Comparison of ENCODE assay signal across 12 cellular contexts in the genomic region with DNA sequence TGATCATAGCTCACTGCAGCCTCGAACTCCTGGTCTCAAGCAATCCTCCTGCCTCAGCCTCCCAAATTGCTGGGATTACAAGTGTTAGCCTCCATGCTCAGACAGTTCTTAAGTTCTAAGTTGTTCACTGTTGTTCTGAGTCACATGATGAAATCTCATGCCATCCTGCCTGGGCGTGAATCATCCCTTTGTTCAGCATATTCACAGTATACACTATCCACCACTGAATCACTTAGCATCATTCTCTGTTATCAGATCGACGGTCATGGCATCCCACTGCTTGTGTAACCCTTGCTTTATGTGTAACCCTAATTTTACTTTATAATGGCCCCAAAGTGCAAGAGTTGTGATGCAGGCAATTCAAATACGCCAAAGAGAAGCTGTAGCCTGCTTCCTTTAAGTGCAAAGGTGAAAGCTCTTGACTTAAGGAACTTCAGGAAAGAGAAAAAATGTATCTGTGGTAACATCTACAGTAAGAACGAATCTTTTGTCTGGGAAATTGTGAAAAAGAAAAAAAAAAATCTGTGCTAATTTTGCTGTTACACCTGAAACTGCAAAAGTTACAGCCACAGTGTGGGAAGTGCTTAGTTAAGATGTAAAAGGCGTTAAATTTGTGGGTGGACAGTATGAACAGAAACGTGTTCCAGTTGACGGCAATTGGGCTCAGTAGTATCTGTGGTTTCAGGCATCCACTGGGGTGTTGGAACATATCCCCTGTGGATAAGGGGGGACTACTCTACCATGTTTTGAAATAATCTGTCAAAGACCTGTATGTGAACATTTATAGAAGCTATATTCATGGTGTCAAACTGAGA.
A peak's percentile ranks its signal among the peaks of the same experiment; 100 is the strongest.
DNase-seq lines count a peak whose midpoint lies in the region; ATAC-seq and TF ChIP-seq lines count a peak whose summit lies in the region.
"Had no signal": no experiment of that assay in that cellular context is flagged by ENCODE, and none has a peak within 500 bp of the region (broad histone marks: within the 10 kb centered on the region; RNA-seq: fewer than 3 reads in every experiment).

No MANE protein-coding gene starts in this region.

- H3K27me3 ChIP-seq in Panc1 (ENCODE audit: control insufficient read depth, insufficient read depth, low read length), result no peaks in the 10 kb centered on the region
- H3K27me3 ChIP-seq: pancreas had no signal

- peak overlapping the region; percentile 8; the same call in 1 of the 2 replicates for H3K27ac ChIP-seq in Panc1 (ENCODE audit: low read length)
- H3K27ac ChIP-seq: C4-2B, pancreas had no signal

- CTCF ChIA-PET in activated naive CD4-positive, alpha-beta T cell treated with anti-CD3 and anti-CD28 coated beads, Interleukin-2, amount 10 ng/mL, durations not matched to agents 7 days and 5 days (lab: Charles Lee), result interaction anchor here (1.0 kb wide), 1 partner anchor 20 kb away, joined by 3 read pairs; no protein-coding TSS in a partner anchor
- CTCF ChIA-PET in Panc1 (lab: Charles Lee), result no interaction called here

- no peak for DNase-seq in activated naive CD4-positive, alpha-beta T cell treated with anti-CD3 and anti-CD28 coated beads, Interleukin-2, amount 50 U/mL, for 72 hours (ENCODE audit: low spot score in 2 of 2)
- no peak for DNase-seq in activated naive CD4-positive, alpha-beta T cell treated with anti-CD3 and anti-CD28 coated beads, Interleukin-2, amount 10 ng/mL, durations not matched to agents 7 days and 5 days
- DNase-seq in Panc1 (ENCODE audit: low read depth, low spot score), result peak; percentile 80
- DNase-seq in epithelial cell of esophagus (ENCODE audit: low read depth), result peak; percentile 94
- DNase-seq in pulmonary artery endothelial cell (ENCODE audit: low read depth, low spot score), result peak; percentile 30
- DNase-seq in midbrain (lab: John Stamatoyannopoulos, UW), result no peak
- DNase-seq: activated CD4-positive, CD25-positive, alpha-beta regulatory T cell treated with anti-CD3 and anti-CD28 coated beads, Interleukin-2, amount 50 U/mL, for 72 hours; pancreas had no signal

- no peak for TF ChIP-seq CTCF in Panc1 (IDR thresholded peaks at IDR 0.05)
- no peak for TF ChIP-seq CTCF in epithelial cell of esophagus (IDR thresholded peaks at IDR 0.05; ENCODE audit: insufficient read depth, low read depth, low read length, missing control alignments)

- in situ Hi-C loops in Panc1 (cut with HindIII; ENCODE audit: low pct_unique_long_range_greater_than_20kb, low sequenced_read_pairs), result no loop called here

- no peaks in the 10 kb centered on the region for H3K4me1 Mint-ChIP-seq in activated naive CD4-positive, alpha-beta T cell treated with anti-CD3 and anti-CD28 coated beads, Interleukin-2, amount 10 ng/mL, durations not matched to agents 7 days and 5 days
- no peaks in the 10 kb centered on the region for H3K4me1 Mint-ChIP-seq in stimulated activated memory B cell treated with anti-CD40 and anti-IgM and Interleukin-4, amounts not matched to agents 10 μg/mL and 1 μg/mL and 100 μg/mL, for 72 hours

- intact Hi-C loops in Panc1 (cut with micrococcal nuclease; ENCODE audit: unreplicated experiment), result no loop called here

- ATAC-seq in activated naive CD4-positive, alpha-beta T cell treated with anti-CD3 and anti-CD28 coated beads, Interleukin-2, amount 50 U/mL, for 72 hours, result peak; percentile 44 to 58
- ATAC-seq in Panc1 (peak; percentile 87), HG03097 (IDR thresholded peaks at IDR 0.05; ENCODE audit: low FRiP score, unreplicated experiment) (no peak)
- ATAC-seq in stimulated activated memory B cell treated with anti-CD40 and anti-IgM and Interleukin-4, amounts not matched to agents 10 μg/mL and 1 μg/mL and 100 μg/mL, for 72 hours, result no peak
- ATAC-seq: pancreas had no signal

- peaks cover 17% of the 10 kb centered on the region for H3K27me3 Mint-ChIP-seq in activated naive CD4-positive, alpha-beta T cell treated with anti-CD3 and anti-CD28 coated beads, Interleukin-2, amount 10 ng/mL, durations not matched to agents 7 days and 5 days
- peaks cover 8% of the 10 kb centered on the region for H3K27me3 Mint-ChIP-seq in stimulated activated memory B cell treated with anti-CD40 and anti-IgM and Interleukin-4, amounts not matched to agents 10 μg/mL and 1 μg/mL and 100 μg/mL, for 72 hours
- H3K27me3 Mint-ChIP-seq: brain had no signal

- no peaks in the 10 kb centered on the region for H3K9me3 Mint-ChIP-seq in activated naive CD4-positive, alpha-beta T cell treated with anti-CD3 and anti-CD28 coated beads, Interleukin-2, amount 50 U/mL, for 72 hours
- no peaks in the 10 kb centered on the region for H3K9me3 Mint-ChIP-seq in activated naive CD4-positive, alpha-beta T cell treated with anti-CD3 and anti-CD28 coated beads, Interleukin-2, amount 10 ng/mL, durations not matched to agents 7 days and 5 days
- no peaks in the 10 kb centered on the region for H3K9me3 Mint-ChIP-seq in stimulated activated memory B cell treated with anti-CD40 and anti-IgM and Interleukin-4, amounts not matched to agents 10 μg/mL and 1 μg/mL and 100 μg/mL, for 72 hours
- H3K9me3 Mint-ChIP-seq: brain had no signal

- H3K36me3 Mint-ChIP-seq in activated naive CD4-positive, alpha-beta T cell treated with anti-CD3 and anti-CD28 coated beads, Interleukin-2, amount 50 U/mL, for 72 hours, result no peaks in the 10 kb centered on the region
- no peaks in the 10 kb centered on the region for H3K36me3 Mint-ChIP-seq in activated naive CD4-positive, alpha-beta T cell treated with anti-CD3 and anti-CD28 coated beads, Interleukin-2, amount 10 ng/mL, durations not matched to agents 7 days and 5 days
- H3K36me3 Mint-ChIP-seq in stimulated activated memory B cell treated with anti-CD40 and anti-IgM and Interleukin-4, amounts not matched to agents 10 μg/mL and 1 μg/mL and 100 μg/mL, for 72 hours, result no peaks in the 10 kb centered on the region

- no peak overlapping the region for H3K4me3 Mint-ChIP-seq in activated naive CD4-positive, alpha-beta T cell treated with anti-CD3 and anti-CD28 coated beads, Interleukin-2, amount 10 ng/mL, durations not matched to agents 7 days and 5 days
- H3K4me3 Mint-ChIP-seq in stimulated activated memory B cell treated with anti-CD40 and anti-IgM and Interleukin-4, amounts not matched to agents 10 μg/mL and 1 μg/mL and 100 μg/mL, for 72 hours, result no peak overlapping the region
- H3K4me3 Mint-ChIP-seq: brain had no signal

- no peaks in the 10 kb centered on the region for H3K9me3 ChIP-seq in Panc1 (ENCODE audit: control insufficient read depth, insufficient read depth, low read depth, low read length)

- no peak overlapping the region for H3K4me3 ChIP-seq in Panc1 (ENCODE audit: low read depth in 2 of 2, low read length in 2 of 2)
- H3K4me3 ChIP-seq in epithelial cell of esophagus (ENCODE audit: low read length), result no peak overlapping the region
- H3K4me3 ChIP-seq: pancreas had no signal

- H3K27ac Mint-ChIP-seq in activated naive CD4-positive, alpha-beta T cell treated with anti-CD3 and anti-CD28 coated beads, Interleukin-2, amount 50 U/mL, for 72 hours, result no peak overlapping the region
- no peak overlapping the region for H3K27ac Mint-ChIP-seq in activated naive CD4-positive, alpha-beta T cell treated with anti-CD3 and anti-CD28 coated beads, Interleukin-2, amount 10 ng/mL, durations not matched to agents 7 days and 5 days
- H3K27ac Mint-ChIP-seq in stimulated activated memory B cell treated with anti-CD40 and anti-IgM and Interleukin-4, amounts not matched to agents 10 μg/mL and 1 μg/mL and 100 μg/mL, for 72 hours, result no peak overlapping the region

- H3K4me1 ChIP-seq in Panc1 (ENCODE audit: control insufficient read depth, insufficient read depth, low read length), result no peaks in the 10 kb centered on the region
- H3K4me1 ChIP-seq: pancreas had no signal

- H3K36me3 ChIP-seq in Panc1 (ENCODE audit: control insufficient read depth, insufficient read depth, low read length), result no peaks in the 10 kb centered on the region
- H3K36me3 ChIP-seq: pancreas had no signal

- POLR2A ChIA-PET in Panc1 (lab: Charles Lee), result interaction anchor here (0.6 kb wide), 1 partner anchor 825 kb away, joined by 9 read pairs; no protein-coding TSS in a partner anchor

- BruUV-seq in Panc1 (replicated peaks; lab: Mats Ljungman, UMichigan), result no TSS peak

Comparison
In these comparisons a context has a peak if more than half of its experiments do, and no peak if none do; other contexts are left out.
1. ATAC-seq: peak in activated naive CD4-positive, alpha-beta T cell treated with anti-CD3 and anti-CD28 coated beads, Interleukin-2, amount 50 U/mL, for 72 hours (2 of 2) and Panc1 (single experiment); none in stimulated activated memory B cell treated with anti-CD40 and anti-IgM and Interleukin-4, amounts not matched to agents 10 μg/mL and 1 μg/mL and 100 μg/mL, for 72 hours (single experiment) and HG03097 (single experiment).
2. DNase-seq: peak in Panc1 (single experiment), epithelial cell of esophagus (single experiment) and pulmonary artery endothelial cell (single experiment); none in activated naive CD4-positive, alpha-beta T cell treated with anti-CD3 and anti-CD28 coated beads, Interleukin-2, amount 50 U/mL, for 72 hours (0 of 2), activated naive CD4-positive, alpha-beta T cell treated with anti-CD3 and anti-CD28 coated beads, Interleukin-2, amount 10 ng/mL, durations not matched to agents 7 days and 5 days (single experiment) and midbrain (single experiment).